Comparison of ENCODE assay signal across 14 cellular contexts in genomic region chr2:95602146-95602545, GRCh38. TPM values are rescaled to one million over a fixed set of nuclear protein-coding genes. Genes with fewer than 3 reads are reported as not detected.
"Had no signal": no experiment of that assay in that cellular context is flagged by ENCODE, and none has a peak within 500 bp of the region (broad histone marks: within the 10 kb centered on the region; RNA-seq: fewer than 3 reads in every experiment).

No MANE protein-coding gene starts in this region.

RNA-seq across cellular contexts. Expression of gene TRIM43, which starts 10.3 kb away (rescaled TPM):
- total RNA-seq: activated naive CD4-positive, alpha-beta T cell treated with anti-CD3 and anti-CD28 coated beads for 36 hours; activated naive CD4-positive, alpha-beta T cell treated with anti-CD3 and anti-CD28 coated beads, Interleukin-2, amount 50 U/mL, for 72 hours; activated naive CD8-positive, alpha-beta T cell treated with anti-CD3 and anti-CD28 coated beads for 36 hours; activated T-cell treated with anti-CD3 and anti-CD28 coated beads, Interleukin-2, amount 50 U/mL, for 4 hours; activated T-cell treated with anti-CD3 and anti-CD28 coated beads, Interleukin-2, amount 50 U/mL, for 72 hours; activated T-helper 1 cell treated with anti-CD3 and anti-CD28 coated beads, Interleukin-12 subunit alpha, Interleukin-12 subunit beta, Interleukin-2, Interleukin-4 antibody, amounts not matched to agents 30 ng/mL and 10 ng/mL and 1 ng/mL, durations not matched to agents 14 hours and 24 hours and 36 hours; adrenal gland; aorta; ascending aorta; body of pancreas; breast epithelium; cardiac muscle cell; cardiac septum; chondrocyte had no signal
